In genomic region chr3:133890037-133890436, GRCh38 we compare ENCODE assay signal across 21 cellular contexts. TPM values are rescaled to one million over a fixed set of nuclear protein-coding genes. Genes with fewer than 3 reads are reported as not detected.
"Had no signal": no experiment of that assay in that cellular context is flagged by ENCODE, and none has a peak within 500 bp of the region (broad histone marks: within the 10 kb centered on the region; RNA-seq: fewer than 3 reads in every experiment).

No MANE protein-coding gene starts in this region.

- H3K4me3 ChIP-seq: coronary artery, gastroesophageal sphincter, skin epidermis, suprapubic skin, transverse colon, uterus had no signal

- H3K4me3 Mint-ChIP-seq: activated B cell treated with CpG ODN at 0.5 μM for 24 hours; activated CD8-positive, alpha-beta T cell treated with anti-CD3 and anti-CD28 coated beads for 36 hours; activated naive CD4-positive, alpha-beta T cell treated with anti-CD3 and anti-CD28 coated beads, Interleukin-2, amount 10 ng/mL, durations not matched to agents 7 days and 5 days; activated naive CD8-positive, alpha-beta T cell treated with anti-CD3 and anti-CD28 coated beads, Interleukin-2, amount 50 U/mL, for 24 hours; activated T-cell treated with anti-CD3 and anti-CD28 coated beads, Interleukin-2, amount 50 U/mL, for 24 hours; immature natural killer cell; memory B cell; stimulated activated naive CD8-positive, alpha-beta T cell treated with anti-CD3 and anti-CD28 coated beads, Interleukin-15, Interleukin-2, amounts not matched to agents 100 ng/mL and 50 ng/mL, for 24 hours; T-helper 17 cell had no signal

- H3K9me3 Mint-ChIP-seq: activated B cell treated with CpG ODN at 0.5 μM for 24 hours; activated CD8-positive, alpha-beta T cell treated with anti-CD3 and anti-CD28 coated beads for 36 hours; activated naive CD4-positive, alpha-beta T cell treated with anti-CD3 and anti-CD28 coated beads, Interleukin-2, amount 10 ng/mL, durations not matched to agents 7 days and 5 days; activated naive CD8-positive, alpha-beta T cell treated with anti-CD3 and anti-CD28 coated beads, Interleukin-2, amount 50 U/mL, for 24 hours; activated T-cell treated with anti-CD3 and anti-CD28 coated beads, Interleukin-2, amount 50 U/mL, for 24 hours; activated T-helper 2 cell treated with anti-CD3 and anti-CD28 coated beads, Interferon-gamma antibody, Interleukin-2, Interleukin-4, amounts not matched to agents 10 μg/mL and 5 μg/mL and 100 μg/mL, durations not matched to agents 14 hours and 24 hours and 36 hours; immature natural killer cell; memory B cell; stimulated activated naive CD8-positive, alpha-beta T cell treated with anti-CD3 and anti-CD28 coated beads, Interleukin-15, Interleukin-2, amounts not matched to agents 100 ng/mL and 50 ng/mL, for 24 hours had no signal

- H3K36me3 ChIP-seq: brain microvascular endothelial cell, gastroesophageal sphincter, suprapubic skin, transverse colon, uterus had no signal

- H3K4me1 ChIP-seq: uterus had no signal

- H3K27ac Mint-ChIP-seq: activated B cell treated with CpG ODN at 0.5 μM for 24 hours; activated CD8-positive, alpha-beta T cell treated with anti-CD3 and anti-CD28 coated beads for 36 hours; activated naive CD4-positive, alpha-beta T cell treated with anti-CD3 and anti-CD28 coated beads, Interleukin-2, amount 10 ng/mL, durations not matched to agents 7 days and 5 days; activated naive CD8-positive, alpha-beta T cell treated with anti-CD3 and anti-CD28 coated beads, Interleukin-2, amount 50 U/mL, for 24 hours; activated T-cell treated with anti-CD3 and anti-CD28 coated beads, Interleukin-2, amount 50 U/mL, for 24 hours; activated T-helper 2 cell treated with anti-CD3 and anti-CD28 coated beads, Interferon-gamma antibody, Interleukin-2, Interleukin-4, amounts not matched to agents 10 μg/mL and 5 μg/mL and 100 μg/mL, durations not matched to agents 14 hours and 24 hours and 36 hours; immature natural killer cell; memory B cell; progenitor cell of endocrine pancreas; stimulated activated naive CD8-positive, alpha-beta T cell treated with anti-CD3 and anti-CD28 coated beads, Interleukin-15, Interleukin-2, amounts not matched to agents 100 ng/mL and 50 ng/mL, for 24 hours; T-helper 17 cell had no signal

- H3K27me3 ChIP-seq: uterus had no signal

- H3K27ac ChIP-seq: brain microvascular endothelial cell, coronary artery, gastroesophageal sphincter, skin epidermis, suprapubic skin, transverse colon, uterus had no signal

- H3K36me3 Mint-ChIP-seq: activated naive CD4-positive, alpha-beta T cell treated with anti-CD3 and anti-CD28 coated beads, Interleukin-2, amount 10 ng/mL, durations not matched to agents 7 days and 5 days; immature natural killer cell; memory B cell had no signal

- ATAC-seq: activated CD8-positive, alpha-beta T cell treated with anti-CD3 and anti-CD28 coated beads for 36 hours; activated naive CD8-positive, alpha-beta T cell treated with anti-CD3 and anti-CD28 coated beads, Interleukin-2, amount 50 U/mL, for 24 hours; gastroesophageal sphincter; left ventricle myocardium superior; T-helper 17 cell had no signal

- DNase-seq: activated B cell treated with CpG ODN at 0.5 μM for 24 hours; activated CD4-positive, alpha-beta T cell treated with anti-CD3 and anti-CD28 coated beads for 48 hours; activated CD8-positive, alpha-beta T cell treated with anti-CD3 and anti-CD28 coated beads for 36 hours; activated naive CD4-positive, alpha-beta T cell treated with anti-CD3 and anti-CD28 coated beads, Interleukin-2, amount 10 ng/mL, durations not matched to agents 7 days and 5 days; activated naive CD8-positive, alpha-beta T cell treated with anti-CD3 and anti-CD28 coated beads, Interleukin-2, amount 50 U/mL, for 24 hours; activated T-cell treated with anti-CD3 and anti-CD28 coated beads, Interleukin-2, amount 50 U/mL, for 24 hours; brain microvascular endothelial cell; immature natural killer cell; kidney glomerular epithelial cell; left ventricle myocardium superior; T-helper 17 cell; transverse colon; uterus had no signal

- H3K9me3 ChIP-seq: gastroesophageal sphincter, suprapubic skin, transverse colon, uterus had no signal

- H3K4me1 Mint-ChIP-seq: activated naive CD4-positive, alpha-beta T cell treated with anti-CD3 and anti-CD28 coated beads, Interleukin-2, amount 10 ng/mL, durations not matched to agents 7 days and 5 days; activated naive CD8-positive, alpha-beta T cell treated with anti-CD3 and anti-CD28 coated beads, Interleukin-2, amount 50 U/mL, for 24 hours; immature natural killer cell had no signal

RNA-seq across cellular contexts. Expression of gene RAB6B, which starts 5.6 kb away (rescaled TPM):
- total RNA-seq: activated B cell treated with CpG ODN at 0.5 μM for 24 hours had no signal
